ENCODE assay signal across 2 cellular contexts in genomic region chr1:152774875-152775274, GRCh38.
TF ChIP-seq lines count a peak whose summit lies in the region.

A gene with protein sequence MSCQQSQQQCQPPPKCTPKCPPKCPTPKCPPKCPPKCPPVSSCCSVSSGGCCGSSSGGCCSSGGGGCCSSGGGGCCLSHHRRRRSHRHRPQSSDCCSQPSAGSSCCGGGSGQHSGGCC (plus strand): TSS chr1:152775140. CDS start chr1:152776372, 1,232 bp downstream.

TF ChIP-seq in GM12878, 131 proteins besides CTCF, POLR2A, EP300 and RAD21:
- TF ChIP-seq ZNF622 (IDR thresholded peaks at IDR 0.05) (no peak), GATAD2B (conservative IDR thresholded peaks at IDR 0.05; ENCODE audit: low read depth) (no peak), HDGF (IDR thresholded peaks at IDR 0.05) (no peak), HDAC2 (IDR thresholded peaks at IDR 0.05) (no peak), FOXM1 (IDR thresholded peaks at IDR 0.05; ENCODE audit: low read depth, low read length) (no peak), TAF1 (IDR thresholded peaks at IDR 0.05; ENCODE audit: borderline replicate concordance, low read depth, low read length) (no peak), SUPT20H (IDR thresholded peaks at IDR 0.05; ENCODE audit: borderline replicate concordance, control insufficient read depth, low read depth, low read length) (no peak), SREBF2 (IDR thresholded peaks at IDR 0.05; ENCODE audit: low read length) (no peak), ZNF384 (IDR thresholded peaks at IDR 0.05; ENCODE audit: borderline replicate concordance, low read depth, low read length) (no peak), PML (IDR thresholded peaks at IDR 0.05; ENCODE audit: low read length) (no peak), ZBTB40 (IDR thresholded peaks at IDR 0.05; ENCODE audit: borderline replicate concordance) (no peak)
- TF ChIP-seq, protein P1, sequence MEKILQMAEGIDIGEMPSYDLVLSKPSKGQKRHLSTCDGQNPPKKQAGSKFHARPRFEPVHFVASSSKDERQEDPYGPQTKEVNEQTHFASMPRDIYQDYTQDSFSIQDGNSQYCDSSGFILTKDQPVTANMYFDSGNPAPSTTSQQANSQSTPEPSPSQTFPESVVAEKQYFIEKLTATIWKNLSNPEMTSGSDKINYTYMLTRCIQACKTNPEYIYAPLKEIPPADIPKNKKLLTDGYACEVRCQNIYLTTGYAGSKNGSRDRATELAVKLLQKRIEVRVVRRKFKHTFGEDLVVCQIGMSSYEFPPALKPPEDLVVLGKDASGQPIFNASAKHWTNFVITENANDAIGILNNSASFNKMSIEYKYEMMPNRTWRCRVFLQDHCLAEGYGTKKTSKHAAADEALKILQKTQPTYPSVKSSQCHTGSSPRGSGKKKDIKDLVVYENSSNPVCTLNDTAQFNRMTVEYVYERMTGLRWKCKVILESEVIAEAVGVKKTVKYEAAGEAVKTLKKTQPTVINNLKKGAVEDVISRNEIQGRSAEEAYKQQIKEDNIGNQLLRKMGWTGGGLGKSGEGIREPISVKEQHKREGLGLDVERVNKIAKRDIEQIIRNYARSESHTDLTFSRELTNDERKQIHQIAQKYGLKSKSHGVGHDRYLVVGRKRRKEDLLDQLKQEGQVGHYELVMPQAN (conservative IDR thresholded peaks at IDR 0.05): no peak
- TF ChIP-seq, protein P2, sequence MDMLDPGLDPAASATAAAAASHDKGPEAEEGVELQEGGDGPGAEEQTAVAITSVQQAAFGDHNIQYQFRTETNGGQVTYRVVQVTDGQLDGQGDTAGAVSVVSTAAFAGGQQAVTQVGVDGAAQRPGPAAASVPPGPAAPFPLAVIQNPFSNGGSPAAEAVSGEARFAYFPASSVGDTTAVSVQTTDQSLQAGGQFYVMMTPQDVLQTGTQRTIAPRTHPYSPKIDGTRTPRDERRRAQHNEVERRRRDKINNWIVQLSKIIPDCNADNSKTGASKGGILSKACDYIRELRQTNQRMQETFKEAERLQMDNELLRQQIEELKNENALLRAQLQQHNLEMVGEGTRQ (IDR thresholded peaks at IDR 0.05; ENCODE audit: borderline replicate concordance, low read depth, low read length): no peak

TF ChIP-seq in WTC11, 78 proteins besides CTCF, POLR2A, EP300 and RAD21:
- TF ChIP-seq, protein P3, sequence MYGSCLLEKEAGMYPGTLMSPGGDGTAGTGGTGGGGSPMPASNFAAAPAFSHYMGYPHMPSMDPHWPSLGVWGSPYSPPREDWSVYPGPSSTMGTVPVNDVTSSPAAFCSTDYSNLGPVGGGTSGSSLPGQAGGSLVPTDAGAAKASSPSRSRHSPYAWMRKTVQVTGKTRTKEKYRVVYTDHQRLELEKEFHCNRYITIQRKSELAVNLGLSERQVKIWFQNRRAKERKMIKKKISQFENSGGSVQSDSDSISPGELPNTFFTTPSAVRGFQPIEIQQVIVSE (CRISPR knock-in tag; IDR thresholded peaks at IDR 0.05; ENCODE audit: borderline replicate concordance): no peak
- TF ChIP-seq KAT7 (CRISPR knock-in tag; IDR thresholded peaks at IDR 0.05; ENCODE audit: borderline replicate concordance) (no peak), NFE2L1 (CRISPR knock-in tag; IDR thresholded peaks at IDR 0.05) (no peak), ZNF281 (CRISPR knock-in tag; IDR thresholded peaks at IDR 0.05) (no peak)
